In the genomic region with DNA sequence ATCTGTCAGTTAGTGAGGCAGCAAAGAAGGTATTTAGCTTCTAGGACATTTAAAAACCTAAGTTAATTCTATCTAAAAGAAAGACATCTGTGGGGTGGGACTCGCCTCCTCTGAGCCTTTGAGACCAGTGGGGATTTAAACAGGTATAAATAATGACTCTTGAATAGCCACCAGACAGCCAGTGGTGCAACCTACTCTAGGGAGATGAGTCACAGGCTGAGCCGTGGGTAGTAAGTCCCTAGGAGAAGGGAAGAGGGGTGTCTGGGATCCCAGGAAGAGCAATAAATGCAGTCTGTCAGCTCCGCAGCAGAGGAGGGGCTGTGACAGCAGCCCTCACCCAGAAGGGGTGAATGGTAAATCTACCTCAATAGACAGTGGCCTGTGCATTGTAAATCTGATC, we compare ENCODE assay signal across 1 cellular context.
TF ChIP-seq lines count a peak whose summit lies in the region.

No MANE protein-coding gene starts in this region.

TF ChIP-seq in WTC11, 78 proteins besides CTCF, POLR2A, EP300 and RAD21 (continued from another document):
- TF ChIP-seq, protein P1, sequence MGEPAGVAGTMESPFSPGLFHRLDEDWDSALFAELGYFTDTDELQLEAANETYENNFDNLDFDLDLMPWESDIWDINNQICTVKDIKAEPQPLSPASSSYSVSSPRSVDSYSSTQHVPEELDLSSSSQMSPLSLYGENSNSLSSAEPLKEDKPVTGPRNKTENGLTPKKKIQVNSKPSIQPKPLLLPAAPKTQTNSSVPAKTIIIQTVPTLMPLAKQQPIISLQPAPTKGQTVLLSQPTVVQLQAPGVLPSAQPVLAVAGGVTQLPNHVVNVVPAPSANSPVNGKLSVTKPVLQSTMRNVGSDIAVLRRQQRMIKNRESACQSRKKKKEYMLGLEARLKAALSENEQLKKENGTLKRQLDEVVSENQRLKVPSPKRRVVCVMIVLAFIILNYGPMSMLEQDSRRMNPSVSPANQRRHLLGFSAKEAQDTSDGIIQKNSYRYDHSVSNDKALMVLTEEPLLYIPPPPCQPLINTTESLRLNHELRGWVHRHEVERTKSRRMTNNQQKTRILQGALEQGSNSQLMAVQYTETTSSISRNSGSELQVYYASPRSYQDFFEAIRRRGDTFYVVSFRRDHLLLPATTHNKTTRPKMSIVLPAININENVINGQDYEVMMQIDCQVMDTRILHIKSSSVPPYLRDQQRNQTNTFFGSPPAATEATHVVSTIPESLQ (CRISPR knock-in tag; IDR thresholded peaks at IDR 0.05) = no peak
- no peak for TF ChIP-seq JUN (CRISPR knock-in tag; IDR thresholded peaks at IDR 0.05)
- TF ChIP-seq OVOL2 (CRISPR knock-in tag; IDR thresholded peaks at IDR 0.05; ENCODE audit: borderline replicate concordance) = no peak
- no peak for TF ChIP-seq NFATC4 (CRISPR knock-in tag; IDR thresholded peaks at IDR 0.05)
- TF ChIP-seq GABPB1 (CRISPR knock-in tag; IDR thresholded peaks at IDR 0.05) = no peak
- TF ChIP-seq, protein P2, sequence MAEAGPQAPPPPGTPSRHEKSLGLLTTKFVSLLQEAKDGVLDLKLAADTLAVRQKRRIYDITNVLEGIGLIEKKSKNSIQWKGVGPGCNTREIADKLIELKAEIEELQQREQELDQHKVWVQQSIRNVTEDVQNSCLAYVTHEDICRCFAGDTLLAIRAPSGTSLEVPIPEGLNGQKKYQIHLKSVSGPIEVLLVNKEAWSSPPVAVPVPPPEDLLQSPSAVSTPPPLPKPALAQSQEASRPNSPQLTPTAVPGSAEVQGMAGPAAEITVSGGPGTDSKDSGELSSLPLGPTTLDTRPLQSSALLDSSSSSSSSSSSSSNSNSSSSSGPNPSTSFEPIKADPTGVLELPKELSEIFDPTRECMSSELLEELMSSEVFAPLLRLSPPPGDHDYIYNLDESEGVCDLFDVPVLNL (CRISPR knock-in tag; IDR thresholded peaks at IDR 0.05; ENCODE audit: borderline replicate concordance, low read depth) = no peak
- TF ChIP-seq, protein P3, sequence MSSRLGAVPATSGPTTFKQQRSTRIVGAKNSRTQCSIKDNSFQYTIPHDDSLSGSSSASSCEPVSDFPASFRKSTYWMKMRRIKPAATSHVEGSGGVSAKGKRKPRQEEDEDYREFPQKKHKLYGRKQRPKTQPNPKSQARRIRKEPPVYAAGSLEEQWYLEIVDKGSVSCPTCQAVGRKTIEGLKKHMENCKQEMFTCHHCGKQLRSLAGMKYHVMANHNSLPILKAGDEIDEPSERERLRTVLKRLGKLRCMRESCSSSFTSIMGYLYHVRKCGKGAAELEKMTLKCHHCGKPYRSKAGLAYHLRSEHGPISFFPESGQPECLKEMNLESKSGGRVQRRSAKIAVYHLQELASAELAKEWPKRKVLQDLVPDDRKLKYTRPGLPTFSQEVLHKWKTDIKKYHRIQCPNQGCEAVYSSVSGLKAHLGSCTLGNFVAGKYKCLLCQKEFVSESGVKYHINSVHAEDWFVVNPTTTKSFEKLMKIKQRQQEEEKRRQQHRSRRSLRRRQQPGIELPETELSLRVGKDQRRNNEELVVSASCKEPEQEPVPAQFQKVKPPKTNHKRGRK (CRISPR knock-in tag; IDR thresholded peaks at IDR 0.05; ENCODE audit: borderline replicate concordance) = no peak
- TF ChIP-seq, protein P4, sequence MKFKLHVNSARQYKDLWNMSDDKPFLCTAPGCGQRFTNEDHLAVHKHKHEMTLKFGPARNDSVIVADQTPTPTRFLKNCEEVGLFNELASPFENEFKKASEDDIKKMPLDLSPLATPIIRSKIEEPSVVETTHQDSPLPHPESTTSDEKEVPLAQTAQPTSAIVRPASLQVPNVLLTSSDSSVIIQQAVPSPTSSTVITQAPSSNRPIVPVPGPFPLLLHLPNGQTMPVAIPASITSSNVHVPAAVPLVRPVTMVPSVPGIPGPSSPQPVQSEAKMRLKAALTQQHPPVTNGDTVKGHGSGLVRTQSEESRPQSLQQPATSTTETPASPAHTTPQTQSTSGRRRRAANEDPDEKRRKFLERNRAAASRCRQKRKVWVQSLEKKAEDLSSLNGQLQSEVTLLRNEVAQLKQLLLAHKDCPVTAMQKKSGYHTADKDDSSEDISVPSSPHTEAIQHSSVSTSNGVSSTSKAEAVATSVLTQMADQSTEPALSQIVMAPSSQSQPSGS (CRISPR knock-in tag; IDR thresholded peaks at IDR 0.05; ENCODE audit: borderline replicate concordance, low read depth) = no peak
- no peak for TF ChIP-seq MXD4 (CRISPR knock-in tag; IDR thresholded peaks at IDR 0.05; ENCODE audit: borderline replicate concordance)
- no peak for TF ChIP-seq ZNF263 (CRISPR knock-in tag; IDR thresholded peaks at IDR 0.05; ENCODE audit: low read depth)
- TF ChIP-seq, protein P5, sequence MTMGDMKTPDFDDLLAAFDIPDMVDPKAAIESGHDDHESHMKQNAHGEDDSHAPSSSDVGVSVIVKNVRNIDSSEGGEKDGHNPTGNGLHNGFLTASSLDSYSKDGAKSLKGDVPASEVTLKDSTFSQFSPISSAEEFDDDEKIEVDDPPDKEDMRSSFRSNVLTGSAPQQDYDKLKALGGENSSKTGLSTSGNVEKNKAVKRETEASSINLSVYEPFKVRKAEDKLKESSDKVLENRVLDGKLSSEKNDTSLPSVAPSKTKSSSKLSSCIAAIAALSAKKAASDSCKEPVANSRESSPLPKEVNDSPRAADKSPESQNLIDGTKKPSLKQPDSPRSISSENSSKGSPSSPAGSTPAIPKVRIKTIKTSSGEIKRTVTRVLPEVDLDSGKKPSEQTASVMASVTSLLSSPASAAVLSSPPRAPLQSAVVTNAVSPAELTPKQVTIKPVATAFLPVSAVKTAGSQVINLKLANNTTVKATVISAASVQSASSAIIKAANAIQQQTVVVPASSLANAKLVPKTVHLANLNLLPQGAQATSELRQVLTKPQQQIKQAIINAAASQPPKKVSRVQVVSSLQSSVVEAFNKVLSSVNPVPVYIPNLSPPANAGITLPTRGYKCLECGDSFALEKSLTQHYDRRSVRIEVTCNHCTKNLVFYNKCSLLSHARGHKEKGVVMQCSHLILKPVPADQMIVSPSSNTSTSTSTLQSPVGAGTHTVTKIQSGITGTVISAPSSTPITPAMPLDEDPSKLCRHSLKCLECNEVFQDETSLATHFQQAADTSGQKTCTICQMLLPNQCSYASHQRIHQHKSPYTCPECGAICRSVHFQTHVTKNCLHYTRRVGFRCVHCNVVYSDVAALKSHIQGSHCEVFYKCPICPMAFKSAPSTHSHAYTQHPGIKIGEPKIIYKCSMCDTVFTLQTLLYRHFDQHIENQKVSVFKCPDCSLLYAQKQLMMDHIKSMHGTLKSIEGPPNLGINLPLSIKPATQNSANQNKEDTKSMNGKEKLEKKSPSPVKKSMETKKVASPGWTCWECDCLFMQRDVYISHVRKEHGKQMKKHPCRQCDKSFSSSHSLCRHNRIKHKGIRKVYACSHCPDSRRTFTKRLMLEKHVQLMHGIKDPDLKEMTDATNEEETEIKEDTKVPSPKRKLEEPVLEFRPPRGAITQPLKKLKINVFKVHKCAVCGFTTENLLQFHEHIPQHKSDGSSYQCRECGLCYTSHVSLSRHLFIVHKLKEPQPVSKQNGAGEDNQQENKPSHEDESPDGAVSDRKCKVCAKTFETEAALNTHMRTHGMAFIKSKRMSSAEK (CRISPR knock-in tag; IDR thresholded peaks at IDR 0.05; ENCODE audit: borderline replicate concordance) = no peak
- no peak for TF ChIP-seq TEAD4 (CRISPR knock-in tag; IDR thresholded peaks at IDR 0.05)
